20 cellular contexts compared by ENCODE assay signal in genomic region chr3:195334967-195335366, GRCh38.
DNase-seq lines count a peak whose midpoint lies in the region; ATAC-seq, FAIRE-seq and TF ChIP-seq lines count a peak whose summit lies in the region.
"Had no signal": no experiment of that assay in that cellular context is flagged by ENCODE, and none has a peak within 500 bp of the region (broad histone marks: within the 10 kb centered on the region; RNA-seq: fewer than 3 reads in every experiment).

No MANE protein-coding gene starts in this region.

- no peak for TF ChIP-seq POLR2A in K562 (conservative IDR thresholded peaks at IDR 0.05)

- no peak for TF ChIP-seq EP300 in K562 (IDR thresholded peaks at IDR 0.05; ENCODE audit: low read length)

- H3K27ac ChIP-seq in K562 (ENCODE audit: extremely low read depth, low read depth, low read length), result no peak overlapping the region
- peak overlapping the region; percentile 5 for H3K27ac ChIP-seq in neutrophil
- H3K27ac ChIP-seq: 22Rv1; A549; BLaER1 treated with 17β-estradiol and CSF1 and Interleukin-3, amounts not matched to agents 10 nM and 100 nM; C4-2B had no signal

- no peak overlapping the region for H3K4me3 ChIP-seq in K562
- no peak overlapping the region for H3K4me3 ChIP-seq in neutrophil (ENCODE audit: low read depth in 1 of 2, low read length in 1 of 2)
- H3K4me3 ChIP-seq: A549; BLaER1 treated with 17β-estradiol and CSF1 and Interleukin-3, amounts not matched to agents 10 nM and 100 nM had no signal

- no peak for DNase-seq in GM19239 (ENCODE audit: insufficient read length, low spot score)
- DNase-seq in K562 (ENCODE audit: extremely low read depth in 1 of 4, low spot score in 3 of 4), result no peak
- DNase-seq in activated gamma-delta T cell (lab: John Stamatoyannopoulos, UW), result no peak
- DNase-seq in HEK293T (ENCODE audit: extremely low spot score), result no peak
- DNase-seq: AML-193; CD4-positive, alpha-beta T cell; CD8-positive, alpha-beta T cell; DMS 273 treated with DMSO at 0.1 percent for 48 hours; DMS153; DMS53; DMS79; DND-41; EL; GDM1 had no signal

- H3K4me1 ChIP-seq in K562 (replicated peaks in 1 of 2; ENCODE audit: control insufficient read depth in 2 of 2, insufficient read depth in 2 of 2, low read length in 2 of 2) (no peaks in the 10 kb centered on the region), neutrophil (ENCODE audit: control insufficient read depth in 1 of 2, insufficient read depth in 1 of 2, low read depth in 1 of 2, low read length in 1 of 2) (no peaks in the 10 kb centered on the region)
- H3K4me1 ChIP-seq: A549; BLaER1 treated with 17β-estradiol and CSF1 and Interleukin-3, amounts not matched to agents 10 nM and 100 nM had no signal

- H3K4me2 ChIP-seq in K562 (ENCODE audit: insufficient read depth, low read length), result no peak overlapping the region
- H3K4me2 ChIP-seq: A549; BLaER1 treated with 17β-estradiol and CSF1 and Interleukin-3, amounts not matched to agents 10 nM and 100 nM had no signal

- intact Hi-C loops in K562 (cut with micrococcal nuclease), result no loop called here

- H2AFZ ChIP-seq in K562 (ENCODE audit: low read depth, low read length), result no peak overlapping the region

- H4K20me1 ChIP-seq in K562 (replicated peaks; ENCODE audit: control insufficient read depth, insufficient read depth, low read length), result no peaks in the 10 kb centered on the region

- H3K27me3 ChIP-seq in K562 (ENCODE audit: control insufficient read depth in 2 of 2, insufficient read depth in 2 of 2, low read length in 2 of 2) (no peaks in the 10 kb centered on the region), neutrophil (no peaks in the 10 kb centered on the region)
- H3K27me3 ChIP-seq: BLaER1 treated with 17β-estradiol and CSF1 and Interleukin-3, amounts not matched to agents 10 nM and 100 nM had no signal

- ATAC-seq in K562, result no peak
- ATAC-seq: A549; CD8-positive, alpha-beta T cell had no signal

- H3K9me3 ChIP-seq in K562 (replicated peaks; ENCODE audit: control insufficient read depth, insufficient read depth, low read depth, low read length), result no peaks in the 10 kb centered on the region
- no peaks in the 10 kb centered on the region for H3K9me3 ChIP-seq in neutrophil
- H3K9me3 ChIP-seq: A549 had no signal

- no TSS peak for BruUV-seq in K562 (replicated peaks; lab: Mats Ljungman, UMichigan)

- TF ChIP-seq CTCF in K562 (IDR thresholded peaks at IDR 0.05 in 2 of 3, conservative IDR thresholded peaks at IDR 0.05 in 1 of 3; ENCODE audit: insufficient read depth in 2 of 3, low read depth in 1 of 3, low read length in 3 of 3) (no peak), neutrophil (IDR thresholded peaks at IDR 0.05) (no peak)

- H3K36me3 ChIP-seq in K562 (ENCODE audit: control insufficient read depth, insufficient read depth, low read length), result peaks cover 19% of the 10 kb centered on the region; the same call in 2 of the 3 replicates
- peaks cover 76% of the 10 kb centered on the region for H3K36me3 ChIP-seq in neutrophil

- no peak overlapping the region for H3K9ac ChIP-seq in K562 (ENCODE audit: insufficient read depth in 1 of 2, low read depth in 2 of 2, low read length in 2 of 2)
- H3K9ac ChIP-seq: BLaER1 treated with 17β-estradiol and CSF1 and Interleukin-3, amounts not matched to agents 10 nM and 100 nM had no signal

- H3K9me1 ChIP-seq in K562 (ENCODE audit: control insufficient read depth, insufficient read depth, low read length), result no peaks in the 10 kb centered on the region

- CTCF ChIA-PET in K562 (lab: Yijun Ruan, JAX; ENCODE audit: low intra/inter-chr PET ratio), result no interaction called here
- CTCF ChIA-PET in HEK293T (lab: Yijun Ruan, JAX), result no interaction called here

- no peak for TF ChIP-seq RAD21 in K562 (CRISPR knock-in tag; conservative IDR thresholded peaks at IDR 0.05 in 1 of 2, IDR thresholded peaks at IDR 0.05 in 1 of 2)

- in situ Hi-C loops in K562 (cut with MboI), result no loop called here

- FAIRE-seq in GM19239 (lab: Jason Lieb, UNC) (peak; percentile 59), K562 (lab: Jason Lieb, UNC) (no peak)
- FAIRE-seq: A549, GM12891 had no signal

- WGBS in K562 (ENCODE audit: insufficient coverage, low coverage, missing lambda C conversion rate), result 9% methylated on average over 1 of the region's 1 CpG

- no peaks in the 10 kb centered on the region for H3K79me2 ChIP-seq in K562 (ENCODE audit: control insufficient read depth, insufficient read depth, low read length)

- POLR2A ChIA-PET in K562 (lab: Yijun Ruan, JAX) (no interaction called here), HEK293T (lab: Yijun Ruan, JAX) (no interaction called here)

TF ChIP-seq in HEK293T, 16 proteins besides CTCF, POLR2A, EP300 and RAD21:
- TF ChIP-seq PKNOX1 (IDR thresholded peaks at IDR 0.05) (no peak), ZNF384 (IDR thresholded peaks at IDR 0.05) (no peak), SUZ12 (IDR thresholded peaks at IDR 0.05) (no peak), LEF1 (IDR thresholded peaks at IDR 0.05; ENCODE audit: borderline replicate concordance) (no peak), TARDBP (IDR thresholded peaks at IDR 0.05) (no peak)
